ENCODE assay signal across 25 cellular contexts in the genomic region with DNA sequence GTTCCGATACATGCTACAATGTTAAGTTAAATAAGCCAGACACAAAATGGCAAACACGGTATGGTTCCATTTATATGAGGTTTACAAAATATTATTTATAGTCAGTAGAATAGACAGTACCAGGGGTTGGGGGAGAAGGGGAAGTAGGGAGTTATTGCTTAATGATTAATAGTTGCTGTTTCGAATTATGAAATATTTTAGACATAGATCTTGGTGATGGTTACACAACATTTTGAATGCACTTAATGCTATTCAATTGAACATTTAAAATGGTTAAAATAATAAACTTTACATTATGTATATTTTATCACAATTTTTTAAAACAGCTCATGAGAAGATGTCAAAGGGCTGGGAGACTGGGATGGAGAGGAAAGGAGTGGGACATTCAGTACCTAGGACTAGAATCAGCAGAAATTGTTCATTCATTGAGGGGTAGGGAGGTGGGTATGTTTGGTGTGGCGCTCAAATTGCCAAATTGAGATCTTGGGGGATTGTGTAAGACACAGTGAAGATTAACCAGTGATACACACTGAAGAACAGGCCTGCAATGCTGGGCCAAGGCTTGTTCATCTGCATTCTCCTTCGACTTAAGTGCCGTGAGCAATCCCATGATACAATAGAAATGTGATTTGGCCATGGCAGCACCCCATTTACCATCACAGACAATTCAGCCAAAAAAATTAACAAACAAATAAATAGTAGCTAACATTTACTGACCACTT.
"Had no signal": no experiment of that assay in that cellular context is flagged by ENCODE, and none has a peak within 500 bp of the region (broad histone marks: within the 10 kb centered on the region; RNA-seq: fewer than 3 reads in every experiment).

No MANE protein-coding gene starts in this region.

- H3K4me1 ChIP-seq: breast epithelium, prostate gland, suprapubic skin, tibial nerve had no signal

- H3K36me3 Mint-ChIP-seq: activated CD8-positive, alpha-beta memory T cell treated with anti-CD3 and anti-CD28 coated beads, Interleukin-2, amount 10 ng/mL, durations not matched to agents 7 days and 5 days; activated naive CD4-positive, alpha-beta T cell treated with anti-CD3 and anti-CD28 coated beads, Interleukin-2, amount 50 U/mL, for 72 hours had no signal

- H3K27ac ChIP-seq: breast epithelium, neutrophil, ovary, prostate gland, suprapubic skin, tibial nerve had no signal

- H3K27ac Mint-ChIP-seq: activated CD4-positive, alpha-beta T cell treated with anti-CD3 and anti-CD28 coated beads for 36 hours; activated CD8-positive, alpha-beta memory T cell treated with anti-CD3 and anti-CD28 coated beads, Interleukin-2, amount 10 ng/mL, durations not matched to agents 7 days and 5 days; activated CD8-positive, alpha-beta T cell treated with anti-CD3 and anti-CD28 coated beads, Interleukin-2, amount 10 ng/mL, durations not matched to agents 7 days and 5 days; activated naive CD4-positive, alpha-beta T cell treated with anti-CD3 and anti-CD28 coated beads, Interleukin-2, amount 50 U/mL, for 72 hours; activated T-helper 2 cell treated with anti-CD3 and anti-CD28 coated beads, Interferon-gamma antibody, Interleukin-2, Interleukin-4, amounts not matched to agents 10 μg/mL and 5 μg/mL and 100 μg/mL, durations not matched to agents 14 hours and 24 hours and 36 hours; nephron progenitor cell had no signal

- H3K36me3 ChIP-seq: breast epithelium, neutrophil, ovary, prostate gland, suprapubic skin, tibial nerve had no signal

- ATAC-seq: activated CD4-positive, alpha-beta T cell treated with anti-CD3 and anti-CD28 coated beads for 36 hours; activated CD8-positive, alpha-beta memory T cell treated with anti-CD3 and anti-CD28 coated beads, Interleukin-2, amount 10 ng/mL, durations not matched to agents 7 days and 5 days; activated CD8-positive, alpha-beta T cell treated with anti-CD3 and anti-CD28 coated beads, Interleukin-2, amount 10 ng/mL, durations not matched to agents 7 days and 5 days; activated naive CD4-positive, alpha-beta T cell treated with anti-CD3 and anti-CD28 coated beads, Interleukin-2, amount 50 U/mL, for 72 hours; left cardiac atrium; left ventricle myocardium superior had no signal

- FAIRE-seq: endothelial cell of umbilical vein, keratinocyte had no signal

- H3K9me3 Mint-ChIP-seq: activated naive CD4-positive, alpha-beta T cell treated with anti-CD3 and anti-CD28 coated beads, Interleukin-2, amount 50 U/mL, for 72 hours; activated T-helper 2 cell treated with anti-CD3 and anti-CD28 coated beads, Interferon-gamma antibody, Interleukin-2, Interleukin-4, amounts not matched to agents 10 μg/mL and 5 μg/mL and 100 μg/mL, durations not matched to agents 14 hours and 24 hours and 36 hours; nephron progenitor cell had no signal

- H3K4me3 Mint-ChIP-seq: activated CD4-positive, alpha-beta T cell treated with anti-CD3 and anti-CD28 coated beads for 36 hours; activated CD8-positive, alpha-beta memory T cell treated with anti-CD3 and anti-CD28 coated beads, Interleukin-2, amount 10 ng/mL, durations not matched to agents 7 days and 5 days; activated CD8-positive, alpha-beta T cell treated with anti-CD3 and anti-CD28 coated beads, Interleukin-2, amount 10 ng/mL, durations not matched to agents 7 days and 5 days; nephron progenitor cell had no signal

- H3K4me1 Mint-ChIP-seq: activated CD4-positive, alpha-beta T cell treated with anti-CD3 and anti-CD28 coated beads for 36 hours; activated CD8-positive, alpha-beta memory T cell treated with anti-CD3 and anti-CD28 coated beads, Interleukin-2, amount 10 ng/mL, durations not matched to agents 7 days and 5 days had no signal

- H3K9me3 ChIP-seq: breast epithelium, neutrophil, ovary, prostate gland, suprapubic skin, tibial nerve had no signal

- H3K27me3 ChIP-seq: breast epithelium, neutrophil, ovary, suprapubic skin, tibial nerve had no signal

- DNase-seq: activated CD4-positive, alpha-beta T cell treated with anti-CD3 and anti-CD28 coated beads for 36 hours; activated CD4-positive, CD25-positive, alpha-beta regulatory T cell; activated CD8-positive, alpha-beta memory T cell treated with anti-CD3 and anti-CD28 coated beads, Interleukin-2, amount 10 ng/mL, durations not matched to agents 7 days and 5 days; activated CD8-positive, alpha-beta T cell treated with anti-CD3 and anti-CD28 coated beads, Interleukin-2, amount 10 ng/mL, durations not matched to agents 7 days and 5 days; activated T-cell treated with anti-CD3 and anti-CD28 coated beads, Interleukin-2, amount 50 U/mL, for 48 hours; central memory CD4-positive, alpha-beta T cell; foreskin fibroblast; head of caudate nucleus; hippocampal formation; left cardiac atrium; left ventricle myocardium superior; nephron progenitor cell; ovary; stimulated activated CD4-positive, alpha-beta T cell treated with anti-CD3 and anti-CD28 coated beads, Interleukin-15, amount 100 ng/mL, for 24 hours; stimulated activated CD4-positive, alpha-beta T cell treated with anti-CD3 and anti-CD28 coated beads, Interleukin-2, amount 100 ng/mL, for 24 hours; stimulated activated naive CD4-positive, alpha-beta T cell had no signal

- H3K4me3 ChIP-seq: breast epithelium, ovary, prostate gland, suprapubic skin, tibial nerve had no signal
